Comparison of ENCODE assay signal across 8 cellular contexts in the genomic region with DNA sequence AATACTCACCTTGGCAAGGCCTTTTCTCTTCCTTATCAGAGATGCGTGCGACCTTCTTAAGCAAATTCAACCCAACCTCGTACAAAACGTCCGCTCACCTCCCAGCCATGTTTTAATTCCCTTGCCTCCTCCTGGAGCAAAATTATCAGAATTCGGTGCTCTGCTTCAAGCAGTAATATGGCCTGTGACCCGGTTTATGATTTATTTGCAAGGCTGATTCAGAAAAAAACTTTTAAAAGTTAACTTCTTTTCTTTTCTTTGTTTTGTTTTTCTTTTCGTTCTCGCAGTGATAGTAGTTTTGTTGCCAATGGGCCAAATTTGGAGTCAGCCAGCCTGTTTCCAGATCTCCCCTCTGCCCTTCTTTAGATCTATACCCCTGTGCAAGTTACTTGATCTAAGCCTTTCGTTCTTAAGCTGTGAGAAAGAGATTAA. TPM values are rescaled to one million over a fixed set of nuclear protein-coding genes. Genes with fewer than 3 reads are reported as not detected.
A peak's percentile ranks its signal among the peaks of the same experiment; 100 is the strongest.
DNase-seq lines count a peak whose midpoint lies in the region; ATAC-seq and TF ChIP-seq lines count a peak whose summit lies in the region.

A gene with protein sequence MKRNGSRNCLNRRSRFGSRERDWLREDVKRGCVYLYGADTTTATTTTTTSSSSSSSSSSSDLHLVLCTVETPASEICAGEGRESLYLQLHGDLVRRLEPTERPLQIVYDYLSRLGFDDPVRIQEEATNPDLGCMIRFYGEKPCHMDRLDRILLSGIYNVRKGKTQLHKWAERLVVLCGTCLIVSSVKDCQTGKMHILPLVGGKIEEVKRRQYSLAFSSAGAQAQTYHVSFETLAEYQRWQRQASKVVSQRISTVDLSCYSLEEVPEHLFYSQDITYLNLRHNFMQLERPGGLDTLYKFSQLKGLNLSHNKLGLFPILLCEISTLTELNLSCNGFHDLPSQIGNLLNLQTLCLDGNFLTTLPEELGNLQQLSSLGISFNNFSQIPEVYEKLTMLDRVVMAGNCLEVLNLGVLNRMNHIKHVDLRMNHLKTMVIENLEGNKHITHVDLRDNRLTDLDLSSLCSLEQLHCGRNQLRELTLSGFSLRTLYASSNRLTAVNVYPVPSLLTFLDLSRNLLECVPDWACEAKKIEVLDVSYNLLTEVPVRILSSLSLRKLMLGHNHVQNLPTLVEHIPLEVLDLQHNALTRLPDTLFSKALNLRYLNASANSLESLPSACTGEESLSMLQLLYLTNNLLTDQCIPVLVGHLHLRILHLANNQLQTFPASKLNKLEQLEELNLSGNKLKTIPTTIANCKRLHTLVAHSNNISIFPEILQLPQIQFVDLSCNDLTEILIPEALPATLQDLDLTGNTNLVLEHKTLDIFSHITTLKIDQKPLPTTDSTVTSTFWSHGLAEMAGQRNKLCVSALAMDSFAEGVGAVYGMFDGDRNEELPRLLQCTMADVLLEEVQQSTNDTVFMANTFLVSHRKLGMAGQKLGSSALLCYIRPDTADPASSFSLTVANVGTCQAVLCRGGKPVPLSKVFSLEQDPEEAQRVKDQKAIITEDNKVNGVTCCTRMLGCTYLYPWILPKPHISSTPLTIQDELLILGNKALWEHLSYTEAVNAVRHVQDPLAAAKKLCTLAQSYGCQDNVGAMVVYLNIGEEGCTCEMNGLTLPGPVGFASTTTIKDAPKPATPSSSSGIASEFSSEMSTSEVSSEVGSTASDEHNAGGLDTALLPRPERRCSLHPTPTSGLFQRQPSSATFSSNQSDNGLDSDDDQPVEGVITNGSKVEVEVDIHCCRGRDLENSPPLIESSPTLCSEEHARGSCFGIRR (N-terminal part only) (minus strand): TSS at position 382 of the 432 bp plus-strand sequence. CDS start 9,906 bp downstream, outside the sequence.

- H3K4me3 Mint-ChIP-seq in GM23338, result peak within 1 kb of the TSS; percentile 86
- peak within 1 kb of the TSS; percentile 91 for H3K4me3 Mint-ChIP-seq in glutamatergic neuron (ENCODE audit: unreplicated experiment)

- H3K9me3 ChIP-seq in gastrocnemius medialis, result no peaks in the 10 kb centered on the region

- ATAC-seq in GM23338, result no peak
- ATAC-seq in gastrocnemius medialis, result no peak
- ATAC-seq in HG02884 (IDR thresholded peaks at IDR 0.05; ENCODE audit: unreplicated experiment), result no peak
- no peak for ATAC-seq in GM18498 (IDR thresholded peaks at IDR 0.05; ENCODE audit: unreplicated experiment)
- no peak for ATAC-seq in HG03159 (IDR thresholded peaks at IDR 0.05; ENCODE audit: unreplicated experiment)

- no peaks in the 10 kb centered on the region for H3K9me3 Mint-ChIP-seq in GM23338
- H3K9me3 Mint-ChIP-seq in glutamatergic neuron (ENCODE audit: unreplicated experiment), result peaks cover 4% of the 10 kb centered on the region

- H3K36me3 Mint-ChIP-seq in GM23338 (ENCODE audit: low read depth) (no peaks in the 10 kb centered on the region; the same call in 2 of the 3 replicates), glutamatergic neuron (ENCODE audit: unreplicated experiment) (no peaks in the 10 kb centered on the region)

- in situ Hi-C loops in gastrocnemius medialis (cut with MboI; ENCODE audit: low sequenced_read_pairs in 4 of 4), result no loop called here

- intact Hi-C loops in gastrocnemius medialis (cut with DNase I; ENCODE audit: low total_unique reads), result loop anchor here (5.0 kb wide), 1 partner anchor 158 kb away; a partner anchor contains a TSS

- no peaks in the 10 kb centered on the region for H3K36me3 ChIP-seq in GM23338 (ENCODE audit: insufficient read depth)
- H3K36me3 ChIP-seq in gastrocnemius medialis, result no peaks in the 10 kb centered on the region

- H3F3A ChIP-seq in GM23338 (replicated peaks; ENCODE audit: low read depth), result peaks cover 7% of the 10 kb centered on the region

- H3K27ac Mint-ChIP-seq in GM23338 (no peak within 1 kb of the TSS), glutamatergic neuron (ENCODE audit: unreplicated experiment) (peak within 1 kb of the TSS; percentile 56)

- TF ChIP-seq CTCF in GM23338 (conservative IDR thresholded peaks at IDR 0.05; ENCODE audit: low read depth in 2 of 2) (no peak), WI38 (IDR thresholded peaks at IDR 0.05; ENCODE audit: low read depth, low read length) (no peak), glutamatergic neuron (IDR thresholded peaks at IDR 0.05; ENCODE audit: partially characterized antibody, unreplicated experiment) (no peak), gastrocnemius medialis (IDR thresholded peaks at IDR 0.05 in 4 of 5, conservative IDR thresholded peaks at IDR 0.05 in 1 of 5) (no peak)

- no peaks in the 10 kb centered on the region for H3K9me2 ChIP-seq in GM23338 (ENCODE audit: insufficient read depth)

- TF ChIP-seq POLR2A in gastrocnemius medialis (IDR thresholded peaks at IDR 0.05), result no peak

- H3K4me1 Mint-ChIP-seq in GM23338 (peaks cover 21% of the 10 kb centered on the region), glutamatergic neuron (ENCODE audit: low read depth, unreplicated experiment) (peaks cover 6% of the 10 kb centered on the region)

- H3K4me2 ChIP-seq in GM23338, result peak within 1 kb of the TSS; percentile 85

- peak within 1 kb of the TSS; percentile 67; the same call in 1 of the 2 replicates for H3K27ac ChIP-seq in GM23338 (ENCODE audit: low read depth)
- peak within 1 kb of the TSS; percentile 79 to 85 (median 84) for H3K27ac ChIP-seq in gastrocnemius medialis

- H3K4me1 ChIP-seq in GM23338 (ENCODE audit: insufficient read depth) (peaks cover 27% of the 10 kb centered on the region), gastrocnemius medialis (peaks cover 11 to 27% of the 10 kb centered on the region in 2 donors)

- H3K27me3 Mint-ChIP-seq in GM23338 (ENCODE audit: insufficient read depth, low read depth, poor library complexity) (peaks cover 6% of the 10 kb centered on the region), glutamatergic neuron (ENCODE audit: unreplicated experiment) (peaks cover 5% of the 10 kb centered on the region)

- H3K27me3 ChIP-seq in GM23338 (ENCODE audit: insufficient read depth) (peaks cover 15% of the 10 kb centered on the region), gastrocnemius medialis (no peaks in the 10 kb centered on the region)

- H4K20me1 ChIP-seq in GM23338 (replicated peaks; ENCODE audit: insufficient read depth), result no peaks in the 10 kb centered on the region; the same call in none of the 2 replicates

- DNase-seq in GM23338 (ENCODE audit: low spot score) (no peak), glutamatergic neuron (no peak), gastrocnemius medialis (no peak), nucleus accumbens (lab: John Stamatoyannopoulos, UW) (no peak)

- H3K79me2 ChIP-seq in GM23338 (replicated peaks; ENCODE audit: insufficient read depth), result peaks cover 30% of the 10 kb centered on the region

- H3K4me3 ChIP-seq in GM23338 (peak within 1 kb of the TSS; percentile 57), WI38 (ENCODE audit: low read depth, low read length) (peak within 1 kb of the TSS; percentile 79), gastrocnemius medialis (peak within 1 kb of the TSS; percentile 66 to 89 (median 86))

- peak within 1 kb of the TSS; percentile 90 for H2AFZ ChIP-seq in GM23338

TF ChIP-seq in GM23338, 12 proteins besides CTCF, POLR2A, EP300 and RAD21:
- TF ChIP-seq, protein P1, sequence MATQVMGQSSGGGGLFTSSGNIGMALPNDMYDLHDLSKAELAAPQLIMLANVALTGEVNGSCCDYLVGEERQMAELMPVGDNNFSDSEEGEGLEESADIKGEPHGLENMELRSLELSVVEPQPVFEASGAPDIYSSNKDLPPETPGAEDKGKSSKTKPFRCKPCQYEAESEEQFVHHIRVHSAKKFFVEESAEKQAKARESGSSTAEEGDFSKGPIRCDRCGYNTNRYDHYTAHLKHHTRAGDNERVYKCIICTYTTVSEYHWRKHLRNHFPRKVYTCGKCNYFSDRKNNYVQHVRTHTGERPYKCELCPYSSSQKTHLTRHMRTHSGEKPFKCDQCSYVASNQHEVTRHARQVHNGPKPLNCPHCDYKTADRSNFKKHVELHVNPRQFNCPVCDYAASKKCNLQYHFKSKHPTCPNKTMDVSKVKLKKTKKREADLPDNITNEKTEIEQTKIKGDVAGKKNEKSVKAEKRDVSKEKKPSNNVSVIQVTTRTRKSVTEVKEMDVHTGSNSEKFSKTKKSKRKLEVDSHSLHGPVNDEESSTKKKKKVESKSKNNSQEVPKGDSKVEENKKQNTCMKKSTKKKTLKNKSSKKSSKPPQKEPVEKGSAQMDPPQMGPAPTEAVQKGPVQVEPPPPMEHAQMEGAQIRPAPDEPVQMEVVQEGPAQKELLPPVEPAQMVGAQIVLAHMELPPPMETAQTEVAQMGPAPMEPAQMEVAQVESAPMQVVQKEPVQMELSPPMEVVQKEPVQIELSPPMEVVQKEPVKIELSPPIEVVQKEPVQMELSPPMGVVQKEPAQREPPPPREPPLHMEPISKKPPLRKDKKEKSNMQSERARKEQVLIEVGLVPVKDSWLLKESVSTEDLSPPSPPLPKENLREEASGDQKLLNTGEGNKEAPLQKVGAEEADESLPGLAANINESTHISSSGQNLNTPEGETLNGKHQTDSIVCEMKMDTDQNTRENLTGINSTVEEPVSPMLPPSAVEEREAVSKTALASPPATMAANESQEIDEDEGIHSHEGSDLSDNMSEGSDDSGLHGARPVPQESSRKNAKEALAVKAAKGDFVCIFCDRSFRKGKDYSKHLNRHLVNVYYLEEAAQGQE (IDR thresholded peaks at IDR 0.05; ENCODE audit: unreplicated experiment), result no peak
- TF ChIP-seq ZNF331 (CRISPR knock-in tag; IDR thresholded peaks at IDR 0.05; ENCODE audit: low read depth) (no peak), EZH2phosphoT487 (IDR thresholded peaks at IDR 0.05; ENCODE audit: unreplicated experiment) (no peak)
TF ChIP-seq in GM23338: peak in this region for 0.

RNA-seq across cellular contexts. Expression of the gene that starts here (rescaled TPM):
- 14.1 and 20.5 TPM in 2 replicates for total RNA-seq in GM23338 (2014; rRNA removed; shearing (Covaris generic))
- polyA plus RNA-seq in GM23338 (2016; fragmentation: Nextera tagmentation; extraction: Ambion mirVana), result 3.8 and 4.2 TPM in 2 replicates
- total RNA-seq in glutamatergic neuron (ENCODE audit: unreplicated experiment) (8.1 TPM), gastrocnemius medialis (1 to 10 TPM; 4.5 to 9.1 (median 5.0) TPM)
